ENCODE assay signal across 1 cellular context in the genomic region with DNA sequence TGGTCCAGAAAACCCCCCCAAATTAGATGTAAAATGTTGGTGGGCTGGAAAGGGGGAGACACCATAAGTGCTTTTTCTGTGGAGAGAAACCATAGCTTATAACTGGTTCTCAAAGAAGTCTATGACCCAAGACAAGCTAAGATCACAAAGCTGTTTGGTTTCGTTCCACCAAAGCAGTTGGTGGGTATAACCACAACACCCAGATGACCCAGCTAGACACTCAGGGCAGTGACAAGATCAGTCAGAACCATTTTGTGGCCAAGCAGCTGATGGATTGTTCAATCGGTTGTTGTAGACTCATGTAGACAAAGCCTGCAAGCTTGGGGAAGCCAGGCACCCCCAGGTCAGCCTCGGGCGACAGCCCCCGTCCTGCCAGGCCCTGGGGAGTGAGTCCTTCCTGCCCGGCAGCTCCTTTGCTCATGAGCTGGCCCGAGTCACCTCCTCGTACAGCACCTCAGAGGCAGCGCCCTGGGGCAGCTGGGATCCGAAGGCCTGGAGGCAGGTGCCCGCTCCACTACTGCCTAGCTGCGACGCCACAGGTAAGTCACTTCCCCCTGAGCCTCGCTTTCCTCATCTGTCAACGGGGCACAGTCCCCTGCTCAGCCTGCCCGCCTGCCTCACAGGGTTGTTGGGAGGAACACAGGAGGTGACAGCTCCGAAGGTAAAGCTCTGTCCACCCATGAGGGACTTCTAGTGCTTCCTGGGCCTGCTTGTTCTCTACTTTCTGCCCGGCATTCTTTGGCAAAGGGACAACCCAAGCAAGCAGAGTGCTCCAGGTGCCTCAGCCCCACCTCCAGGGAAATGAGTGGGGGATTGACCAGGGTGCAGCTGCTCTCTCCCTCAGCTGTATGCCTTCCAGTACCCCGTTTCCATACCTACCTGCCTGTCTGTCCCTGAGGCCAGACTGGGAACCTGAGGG.
TF ChIP-seq lines count a peak whose summit lies in the region.

No MANE protein-coding gene starts in this region.

TF ChIP-seq in H1, 55 proteins besides CTCF, POLR2A, EP300 and RAD21:
- no peak for TF ChIP-seq JUND (IDR thresholded peaks at IDR 0.05; ENCODE audit: low read length)
- TF ChIP-seq CREB1 (IDR thresholded peaks at IDR 0.05), result no peak
- no peak for TF ChIP-seq USF2 (IDR thresholded peaks at IDR 0.05; ENCODE audit: low read length)
- TF ChIP-seq BRCA1 (IDR thresholded peaks at IDR 0.05; ENCODE audit: low read depth, low read length), result no peak
- no peak for TF ChIP-seq PHF8 (conservative IDR thresholded peaks at IDR 0.05; ENCODE audit: low read depth, low read length)
- no peak for TF ChIP-seq HDAC6 (IDR thresholded peaks at IDR 0.05; ENCODE audit: low read depth, low read length)
- TF ChIP-seq POU5F1 (IDR thresholded peaks at IDR 0.05; ENCODE audit: low read depth, low read length), result no peak
- no peak for TF ChIP-seq RXRA (IDR thresholded peaks at IDR 0.05; ENCODE audit: insufficient read depth, low read depth, low read length)
